In genomic region chr2:55160422-55160821, GRCh38 we compare ENCODE assay signal across 19 cellular contexts.
"Had no signal": no experiment of that assay in that cellular context is flagged by ENCODE, and none has a peak within 500 bp of the region (broad histone marks: within the 10 kb centered on the region; RNA-seq: fewer than 3 reads in every experiment).

No MANE protein-coding gene starts in this region.

- H3K9me3 ChIP-seq: adrenal gland, neutrophil, sigmoid colon, spleen, tibial nerve, uterus had no signal

- H3K4me3 ChIP-seq: adrenal gland, cardiac muscle cell, sigmoid colon, spleen, tibial nerve, uterus had no signal

- H3K27me3 ChIP-seq: adrenal gland, cardiac muscle cell, neutrophil, sigmoid colon, spleen, tibial nerve, uterus had no signal

- DNase-seq: activated CD4-positive, alpha-beta T cell treated with anti-CD3 and anti-CD28 coated beads, Interleukin-2, amount 50 U/mL, for 1 hour; activated CD4-positive, CD25-positive, alpha-beta regulatory T cell treated with anti-CD3 and anti-CD28 coated beads, Interleukin-2, amount 50 U/mL, for 72 hours; activated CD8-positive, alpha-beta memory T cell treated with anti-CD3 and anti-CD28 coated beads for 24 hours; activated effector memory CD4-positive, alpha-beta T cell treated with anti-CD3 and anti-CD28 coated beads, Interleukin-2, amount 50 U/mL, for 16 hours; activated T-cell treated with anti-CD3 and anti-CD28 coated beads, Interleukin-2, amount 50 U/mL, for 72 hours; adrenal gland; dermis blood vessel endothelial cell; effector memory CD8-positive, alpha-beta T cell; mesendoderm; naive thymus-derived CD8-positive, alpha-beta T cell; sigmoid colon; spleen; stimulated activated naive B cell treated with anti-CD40 and anti-IgM and Interleukin-4, amounts not matched to agents 10 μg/mL and 1 μg/mL and 100 μg/mL, for 72 hours; T1000; uterus had no signal

- ATAC-seq: activated naive CD4-positive, alpha-beta T cell treated with anti-CD3 and anti-CD28 coated beads, Interleukin-2, amount 50 U/mL, for 72 hours; activated T-cell treated with anti-CD3 and anti-CD28 coated beads, Interleukin-2, amount 50 U/mL, for 72 hours; effector memory CD8-positive, alpha-beta T cell; naive thymus-derived CD8-positive, alpha-beta T cell; stimulated activated naive B cell treated with anti-CD40 and anti-IgM and Interleukin-4, amounts not matched to agents 10 μg/mL and 1 μg/mL and 100 μg/mL, for 72 hours had no signal

- H3K27ac ChIP-seq: cardiac muscle cell, sigmoid colon had no signal

- H3K36me3 ChIP-seq: adrenal gland, cardiac muscle cell, neutrophil, sigmoid colon, spleen, tibial nerve, uterus had no signal
